In genomic region chrX:23901065-23901464, GRCh38 we compare ENCODE assay signal across 7 cellular contexts. TPM values are rescaled to one million over a fixed set of nuclear protein-coding genes. Genes with fewer than 3 reads are reported as not detected.
A peak's percentile ranks its signal among the peaks of the same experiment; 100 is the strongest.
DNase-seq lines count a peak whose midpoint lies in the region; ATAC-seq and TF ChIP-seq lines count a peak whose summit lies in the region.

No MANE protein-coding gene starts in this region.

- no peaks in the 10 kb centered on the region for H3K27me3 Mint-ChIP-seq in HFFc6 (ENCODE audit: insufficient read depth)

- H3K9me3 ChIP-seq in RWPE2 (ENCODE audit: severe bottlenecking), result no peaks in the 10 kb centered on the region

- H3K9me3 Mint-ChIP-seq in HFFc6, result no peaks in the 10 kb centered on the region

- peaks cover 54% of the 10 kb centered on the region for H3K4me1 ChIP-seq in RWPE2 (ENCODE audit: insufficient read depth, poor library complexity, severe bottlenecking)

- TF ChIP-seq CTCF in HFFc6 (IDR thresholded peaks at IDR 0.05), result no peak
- TF ChIP-seq CTCF in RWPE2 (IDR thresholded peaks at IDR 0.05; ENCODE audit: poor library complexity, severe bottlenecking), result no peak
- no peak for TF ChIP-seq CTCF in GM13977 (IDR thresholded peaks at IDR 0.05; ENCODE audit: extremely low read depth, insufficient read depth, missing control alignments)

- H3K4me3 ChIP-seq in RWPE2 (ENCODE audit: severe bottlenecking), result no peak overlapping the region

- H3K27me3 ChIP-seq in RWPE2 (ENCODE audit: insufficient read depth, poor library complexity, severe bottlenecking), result no peaks in the 10 kb centered on the region

- no peak overlapping the region for H3K4me3 Mint-ChIP-seq in HFFc6

- peaks cover 19% of the 10 kb centered on the region for H3K4me1 Mint-ChIP-seq in HFFc6 (ENCODE audit: low read depth)

- no peaks in the 10 kb centered on the region for H3K36me3 Mint-ChIP-seq in HFFc6 (ENCODE audit: low read depth)

- no peak overlapping the region for H3K27ac Mint-ChIP-seq in HFFc6

- H3K36me3 ChIP-seq in RWPE2 (ENCODE audit: low read depth), result no peaks in the 10 kb centered on the region

- intact Hi-C loops in Right ventricle myocardium superior (cut with DNase I), result loop anchor here (2.0 to 10.0 kb wide), 4 partner anchors 118 to 206 kb away; partner anchors contain the start of genes EIF2S3 and SAT1

- H3K27ac ChIP-seq in RWPE2 (ENCODE audit: poor library complexity, severe bottlenecking), result peak overlapping the region; percentile 97

- in situ Hi-C loops in GM13977 (cut with MboI; ENCODE audit: low pct_unique_long_range_greater_than_20kb, low sequenced_read_pairs, unreplicated experiment), result loop anchor here (10.0 to 25.0 kb wide), 2 partner anchors 206 to 336 kb away; no protein-coding TSS in a partner anchor

- ATAC-seq in RWPE2 (ENCODE audit: low read depth) (peak; percentile 85), Right ventricle myocardium superior (ENCODE audit: poor library complexity) (peak; percentile 59)
- peak; percentile 66 for ATAC-seq in stimulated activated naive CD8-positive, alpha-beta T cell treated with anti-CD3 and anti-CD28 coated beads, Interleukin-15, Interleukin-2, amounts not matched to agents 100 U/mL and 50 U/mL, for 24 hours

- DNase-seq in HFFc6 (peak; percentile 61), RWPE2 (ENCODE audit: low spot score) (peak; percentile 64), Right ventricle myocardium superior (no peak), cerebellum (ENCODE audit: low spot score) (no peak), putamen (ENCODE audit: low spot score) (no peak), GM13977 (ENCODE audit: low spot score) (no peak)
- DNase-seq in stimulated activated naive CD8-positive, alpha-beta T cell treated with anti-CD3 and anti-CD28 coated beads, Interleukin-15, Interleukin-2, amounts not matched to agents 100 U/mL and 50 U/mL, for 24 hours, result no peak

RNA-seq across cellular contexts. Expression of gene APOO, which starts 6.7 kb away (rescaled TPM):
- total RNA-seq in HFFc6 (2021; fragmentation: NEBNext Ultra II Directional; extraction: Animal tissue kit (Norgen Biotek cat#: 25700)), result 10 to 100 TPM; 20.8 to 28.1 (median 23.3) TPM
- total RNA-seq in Right ventricle myocardium superior, result 112 TPM
- total RNA-seq in cerebellum, result 17.7 TPM

RNA-seq across cellular contexts. Expression of gene CXorf58, which starts 6.7 kb away (rescaled TPM):
- total RNA-seq in HFFc6 (2021; fragmentation: NEBNext Ultra II Directional; extraction: Animal tissue kit (Norgen Biotek cat#: 25700)), result not detected
- total RNA-seq in Right ventricle myocardium superior (0.22 TPM), cerebellum (0.27 TPM)

Comparison
In these comparisons a context has a peak if more than half of its experiments do, and no peak if none do; other contexts are left out.
1. DNase-seq: peak in HFFc6 (single experiment) and RWPE2 (single experiment); none in Right ventricle myocardium superior (single experiment), stimulated activated naive CD8-positive, alpha-beta T cell treated with anti-CD3 and anti-CD28 coated beads, Interleukin-15, Interleukin-2, amounts not matched to agents 100 U/mL and 50 U/mL, for 24 hours (single experiment), cerebellum (single experiment), putamen (single experiment) and GM13977 (single experiment).
2. Peak in every context shown above with its lines, with median percentiles within 50 percentile points of each other: ATAC-seq.